ENCODE assay signal across 8 cellular contexts in the genomic region with DNA sequence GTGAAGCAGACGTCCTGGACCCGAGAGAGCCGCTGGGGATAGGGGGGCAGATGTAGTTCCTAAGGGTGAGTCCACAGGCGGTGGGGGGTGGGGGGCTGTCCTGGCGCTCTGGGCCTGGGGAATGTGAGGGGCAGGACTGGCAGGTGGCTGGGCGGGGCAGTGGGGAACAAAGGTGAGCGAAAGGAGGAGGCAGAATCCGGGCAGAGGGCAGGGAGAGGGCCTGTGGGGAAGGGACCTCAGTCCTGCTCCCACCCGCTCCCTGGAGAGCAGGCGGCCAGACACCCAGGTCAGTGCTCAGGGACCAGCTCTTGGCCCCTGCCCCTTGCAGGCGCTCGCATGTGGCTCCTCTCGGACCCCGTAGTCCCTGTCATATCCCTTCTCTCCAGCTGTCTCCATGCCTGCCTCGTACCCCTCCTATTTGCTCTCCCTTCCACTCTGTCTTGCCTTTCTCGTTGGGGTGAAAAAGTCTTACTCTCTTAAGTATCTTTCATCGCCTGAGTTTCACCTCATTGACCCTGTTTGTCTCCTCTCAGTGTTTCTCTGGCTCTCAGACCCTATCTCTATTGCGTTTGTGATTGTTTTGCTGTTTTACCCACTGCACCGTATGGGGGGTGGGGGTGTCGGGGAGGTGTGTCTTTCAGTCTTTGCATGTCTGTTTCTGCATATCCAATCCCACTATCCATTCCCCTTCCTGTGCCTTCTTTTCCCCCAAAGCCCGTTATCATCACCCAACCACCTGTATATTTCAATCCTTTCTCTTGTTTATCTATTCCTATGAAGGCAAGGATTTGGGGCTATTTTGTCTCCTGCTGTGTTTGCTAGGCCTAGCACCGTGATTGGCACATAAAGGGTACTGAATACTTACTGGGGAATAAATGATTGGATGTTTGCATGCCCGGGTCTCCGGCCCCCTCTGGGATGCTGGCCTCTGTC. TPM values are rescaled to one million over a fixed set of nuclear protein-coding genes. Genes with fewer than 3 reads are reported as not detected.
A peak's percentile ranks its signal among the peaks of the same experiment; 100 is the strongest.
DNase-seq lines count a peak whose midpoint lies in the region; ATAC-seq and TF ChIP-seq lines count a peak whose summit lies in the region.

No MANE protein-coding gene starts in this region.

- peak overlapping the region; percentile 20 to 93 (median 85) for H3K27ac Mint-ChIP-seq in CD4-positive, CD25-positive, alpha-beta regulatory T cell
- H3K27ac Mint-ChIP-seq in neural progenitor cell: peak overlapping the region; percentile 73

- peak overlapping the region; percentile 93 for H3K4me2 ChIP-seq in neural progenitor cell

- TF ChIP-seq CTCF in NB4 (IDR thresholded peaks at IDR 0.05; ENCODE audit: low read depth, low read length): no peak
- TF ChIP-seq CTCF in neural progenitor cell (IDR thresholded peaks at IDR 0.05): no peak
- TF ChIP-seq CTCF in left lung (IDR thresholded peaks at IDR 0.05): no peak

- no peak overlapping the region for H2AFZ ChIP-seq in neural progenitor cell (replicated peaks)

- H3K4me3 ChIP-seq in CD4-positive, CD25-positive, alpha-beta regulatory T cell (ENCODE audit: low read depth, low read length): no peak overlapping the region
- H3K4me3 ChIP-seq in NB4 (ENCODE audit: low read depth, low read length) (peak overlapping the region; percentile 74), duodenal mucosa (ENCODE audit: low read depth in 1 of 2, low read length in 2 of 2) (peak overlapping the region; percentile 62 to 70), neural progenitor cell (peak overlapping the region; percentile 79), left lung (peak overlapping the region in 1 of 2 donors; percentile 49)

- H3K4me3 Mint-ChIP-seq in CD4-positive, CD25-positive, alpha-beta regulatory T cell: peak overlapping the region; percentile 22 to 91 (median 85)
- peak overlapping the region; percentile 84 for H3K4me3 Mint-ChIP-seq in neural progenitor cell

- DNase-seq in CD4-positive, CD25-positive, alpha-beta regulatory T cell: no peak
- DNase-seq in NB4 (ENCODE audit: low read depth): peak; percentile 29
- peak; percentile 59 for DNase-seq in neural progenitor cell (ENCODE audit: low spot score)
- no peak for DNase-seq in left lung
- no peak for DNase-seq in A172 (ENCODE audit: low spot score)
- DNase-seq in NCI-H524 (lab: John Stamatoyannopoulos, UW): no peak
- no peak for DNase-seq in activated effector memory CD4-positive, alpha-beta T cell treated with Interleukin-2 at 50 U/mL for 16 hours

- peaks cover 11% of the 10 kb centered on the region for H3K36me3 Mint-ChIP-seq in CD4-positive, CD25-positive, alpha-beta regulatory T cell
- peaks cover 2% of the 10 kb centered on the region for H3K36me3 Mint-ChIP-seq in neural progenitor cell

- no peak for ATAC-seq in CD4-positive, CD25-positive, alpha-beta regulatory T cell (ENCODE audit: low read depth in 2 of 2)
- no peak for ATAC-seq in left lung

- peak overlapping the region; percentile 70 for H3K27ac ChIP-seq in CD4-positive, CD25-positive, alpha-beta regulatory T cell (ENCODE audit: insufficient read depth, low read length, poor library complexity, severe bottlenecking)
- peak overlapping the region; percentile 78 for H3K27ac ChIP-seq in duodenal mucosa (ENCODE audit: low read depth, low read length)
- no peak overlapping the region for H3K27ac ChIP-seq in neural progenitor cell
- H3K27ac ChIP-seq in left lung: peak overlapping the region in 1 of 2 donors; percentile 69

- H3K27me3 ChIP-seq in CD4-positive, CD25-positive, alpha-beta regulatory T cell (ENCODE audit: control insufficient read depth, insufficient read depth, low read length): no peaks in the 10 kb centered on the region
- H3K27me3 ChIP-seq in duodenal mucosa (ENCODE audit: control insufficient read depth in 1 of 2, insufficient read depth in 2 of 2, low read length in 2 of 2): no peaks in the 10 kb centered on the region
- H3K27me3 ChIP-seq in neural progenitor cell: no peaks in the 10 kb centered on the region
- no peaks in the 10 kb centered on the region for H3K27me3 ChIP-seq in left lung

- no peak for TF ChIP-seq POLR2A in NB4 (IDR thresholded peaks at IDR 0.05; ENCODE audit: extremely low read depth, insufficient read length)

- no peaks in the 10 kb centered on the region for H3K27me3 Mint-ChIP-seq in CD4-positive, CD25-positive, alpha-beta regulatory T cell
- no peaks in the 10 kb centered on the region for H3K27me3 Mint-ChIP-seq in neural progenitor cell (ENCODE audit: insufficient read depth, low read depth)

- peaks cover 36% of the 10 kb centered on the region for H3K79me2 ChIP-seq in neural progenitor cell (ENCODE audit: low read depth)

- peaks cover 4 to 38% (median 22%) of the 10 kb centered on the region in 4 donors for H3K4me1 Mint-ChIP-seq in CD4-positive, CD25-positive, alpha-beta regulatory T cell
- peaks cover 39% of the 10 kb centered on the region for H3K4me1 Mint-ChIP-seq in neural progenitor cell

- peaks cover 14% of the 10 kb centered on the region for H3K4me1 ChIP-seq in CD4-positive, CD25-positive, alpha-beta regulatory T cell (ENCODE audit: control insufficient read depth, insufficient read depth, low read length, poor library complexity, severe bottlenecking)
- H3K4me1 ChIP-seq in duodenal mucosa (ENCODE audit: control insufficient read depth in 1 of 2, insufficient read depth in 2 of 2, low read length in 2 of 2) (peaks cover 27 to 28% of the 10 kb centered on the region in 2 donors), neural progenitor cell (peaks cover 6% of the 10 kb centered on the region), left lung (peaks cover 1 to 56% of the 10 kb centered on the region in 2 donors)

- no peaks in the 10 kb centered on the region for H3K9me3 ChIP-seq in CD4-positive, CD25-positive, alpha-beta regulatory T cell (ENCODE audit: control insufficient read depth in 2 of 2, low read length in 2 of 2)
- no peaks in the 10 kb centered on the region for H3K9me3 ChIP-seq in duodenal mucosa (ENCODE audit: control insufficient read depth in 1 of 2, low read length in 2 of 2)
- no peaks in the 10 kb centered on the region for H3K9me3 ChIP-seq in neural progenitor cell (ENCODE audit: low read depth)
- H3K9me3 ChIP-seq in left lung: no peaks in the 10 kb centered on the region

- H3K9me3 Mint-ChIP-seq in CD4-positive, CD25-positive, alpha-beta regulatory T cell: no peaks in the 10 kb centered on the region
- no peaks in the 10 kb centered on the region for H3K9me3 Mint-ChIP-seq in neural progenitor cell

- intact Hi-C loops in left lung (cut with DNase I): no loop called here

- H3K9ac ChIP-seq in duodenal mucosa (ENCODE audit: low read depth in 1 of 2, low read length in 2 of 2) (peak overlapping the region; percentile 77 to 87), neural progenitor cell (peak overlapping the region; percentile 82)

- H3K36me3 ChIP-seq in CD4-positive, CD25-positive, alpha-beta regulatory T cell (ENCODE audit: control insufficient read depth, insufficient read depth, low read length): peaks cover 6% of the 10 kb centered on the region
- H3K36me3 ChIP-seq in duodenal mucosa (ENCODE audit: control insufficient read depth in 1 of 2, insufficient read depth in 2 of 2, low read length in 2 of 2): peaks cover 0 to 7% of the 10 kb centered on the region in 2 donors
- no peaks in the 10 kb centered on the region for H3K36me3 ChIP-seq in neural progenitor cell
- peaks cover 0 to 44% of the 10 kb centered on the region in 2 donors for H3K36me3 ChIP-seq in left lung

- H4K20me1 ChIP-seq in neural progenitor cell (ENCODE audit: low read depth): peaks cover 23% of the 10 kb centered on the region

- peaks cover 31% of the 10 kb centered on the region for H3F3A ChIP-seq in neural progenitor cell (ENCODE audit: low read depth)

RNA-seq across cellular contexts. Expression of a gene that starts 5.8 kb away (rescaled TPM):
- 13.0 TPM for total RNA-seq in CD4-positive, CD25-positive, alpha-beta regulatory T cell
- 1 to 10 TPM; 4.8 to 8.4 (median 7.5) TPM for polyA plus RNA-seq in CD4-positive, CD25-positive, alpha-beta regulatory T cell
- total RNA-seq in neural progenitor cell (ENCODE audit: low replicate concordance) (7.2 and 46.1 TPM in 2 replicates), left lung (10 to 100 TPM; 21.3 to 27.5 TPM)
- total RNA-seq in A172 (2014; rRNA removed; shearing (Covaris generic)): 7.6 and 10.5 TPM in 2 replicates

RNA-seq across cellular contexts. Expression of a gene that starts 6.1 kb away (rescaled TPM):
- total RNA-seq in CD4-positive, CD25-positive, alpha-beta regulatory T cell: 1,690 TPM
- polyA plus RNA-seq in CD4-positive, CD25-positive, alpha-beta regulatory T cell: 1,000 to 10,000 TPM; 1,618 to 2,428 (median 2,131) TPM
- total RNA-seq in neural progenitor cell (ENCODE audit: low replicate concordance) (1,962 and 2,391 TPM in 2 replicates), left lung (1,000 to 10,000 TPM; 1,028 to 1,088 TPM)
- 764 and 1,035 TPM in 2 replicates for total RNA-seq in A172 (2014; rRNA removed; shearing (Covaris generic))

RNA-seq across cellular contexts. Expression of a gene that starts 10.2 kb away (rescaled TPM):
- 0.76 TPM for total RNA-seq in CD4-positive, CD25-positive, alpha-beta regulatory T cell
- under 1 TPM in 1 of 4 donors, not detected in 3; 0.31 TPM for polyA plus RNA-seq in CD4-positive, CD25-positive, alpha-beta regulatory T cell
- 0.06 and 2.6 TPM in 2 replicates for total RNA-seq in neural progenitor cell (ENCODE audit: low replicate concordance)
- 10 to 100 TPM; 15.5 to 50.0 TPM for total RNA-seq in left lung
- total RNA-seq in A172 (2014; rRNA removed; shearing (Covaris generic)): 0.07 TPM in 1 of 2 replicates, not detected in the other

RNA-seq across cellular contexts. Expression of a gene that starts 12.1 kb away (rescaled TPM):
- total RNA-seq in CD4-positive, CD25-positive, alpha-beta regulatory T cell: 37.7 TPM
- 10 to 100 TPM; 71.2 to 96.6 (median 85.8) TPM for polyA plus RNA-seq in CD4-positive, CD25-positive, alpha-beta regulatory T cell
- total RNA-seq in neural progenitor cell (ENCODE audit: low replicate concordance): 7.4 and 10.3 TPM in 2 replicates
- total RNA-seq in left lung: 10 to 100 TPM in 1 of 2 donors, 1 to 10 TPM in 1; 8.9 to 10.5 TPM
- 2.6 and 15.5 TPM in 2 replicates for total RNA-seq in A172 (2014; rRNA removed; shearing (Covaris generic))

RNA-seq across cellular contexts. Expression of a gene that starts 18.5 kb away (rescaled TPM):
- total RNA-seq in CD4-positive, CD25-positive, alpha-beta regulatory T cell: not detected
- polyA plus RNA-seq in CD4-positive, CD25-positive, alpha-beta regulatory T cell: under 1 TPM in 1 of 4 donors, not detected in 3; 0.25 TPM
- total RNA-seq in neural progenitor cell (ENCODE audit: low replicate concordance): not detected in 2 replicates
- not detected for total RNA-seq in left lung
- not detected in 2 replicates for total RNA-seq in A172 (2014; rRNA removed; shearing (Covaris generic))

Comparison
In these comparisons a context has a peak if more than half of its experiments do, and no peak if none do; other contexts are left out.
1. DNase-seq: peak in NB4 (single experiment) and neural progenitor cell (single experiment); none in CD4-positive, CD25-positive, alpha-beta regulatory T cell (0 of 3), left lung (0 of 2), A172 (single experiment), NCI-H524 (0 of 2) and activated effector memory CD4-positive, alpha-beta T cell treated with Interleukin-2 at 50 U/mL for 16 hours (single experiment).